Comparison of ENCODE assay signal across 1 cellular context in genomic region chr19:40398417-40399056, GRCh38.
A peak's percentile ranks its signal among the peaks of the same experiment; 100 is the strongest.
TF ChIP-seq lines count a peak whose summit lies in the region.

No MANE protein-coding gene starts in this region.

TF ChIP-seq in K562, 482 proteins besides CTCF, POLR2A, EP300 and RAD21 (continued from another document and continues in another):
- peak; percentile 65 for TF ChIP-seq HNRNPLL (IDR thresholded peaks at IDR 0.05; ENCODE audit: low read depth, low read length, poor library complexity, severe bottlenecking)
- TF ChIP-seq MGA (IDR thresholded peaks at IDR 0.05): no peak
- no peak for TF ChIP-seq CEBPZ (IDR thresholded peaks at IDR 0.05; ENCODE audit: borderline replicate concordance, low read depth, low read length)
- no peak; a peak in 2 of 4 replicates for TF ChIP-seq MNT (conservative IDR thresholded peaks at IDR 0.05)
- TF ChIP-seq NR3C1 (CRISPR knock-in tag; IDR thresholded peaks at IDR 0.05): peak; percentile 38; the same call in 1 of the 2 replicates
- TF ChIP-seq TRIM25 (IDR thresholded peaks at IDR 0.05; ENCODE audit: borderline replicate concordance): no peak
- no peak for TF ChIP-seq ZNF232 (CRISPR knock-in tag; IDR thresholded peaks at IDR 0.05)
- no peak for TF ChIP-seq CLOCK (CRISPR knock-in tag; IDR thresholded peaks at IDR 0.05; ENCODE audit: borderline replicate concordance)
- TF ChIP-seq MED1 (CRISPR knock-in tag; IDR thresholded peaks at IDR 0.05; ENCODE audit: borderline replicate concordance): no peak
- no peak for TF ChIP-seq ZBED1 (IDR thresholded peaks at IDR 0.05)
- TF ChIP-seq CXXC5 (CRISPR knock-in tag; IDR thresholded peaks at IDR 0.05): 0 out of 2 replicates have a peak, but pooled peaks have one; percentile 23
- peak; percentile 9 for TF ChIP-seq NEUROD1 (IDR thresholded peaks at IDR 0.05; ENCODE audit: borderline replicate concordance, low read depth, low read length, partially characterized antibody)
- peak; percentile 45 for TF ChIP-seq SAP30 (IDR thresholded peaks at IDR 0.05; ENCODE audit: borderline replicate concordance, insufficient read depth, low read depth, low read length, poor library complexity, severe bottlenecking)
- no peak for TF ChIP-seq FOXJ2 (tag; IDR thresholded peaks at IDR 0.05)
- TF ChIP-seq TRIM24 (IDR thresholded peaks at IDR 0.05): no peak
- peak; percentile 70 to 75 for TF ChIP-seq NRF1 (conservative IDR thresholded peaks at IDR 0.05 in 1 of 2, IDR thresholded peaks at IDR 0.05 in 1 of 2)
- no peak for TF ChIP-seq BDP1 (IDR thresholded peaks at IDR 0.05; ENCODE audit: insufficient read depth, insufficient read length)
- TF ChIP-seq MYC (IDR thresholded peaks at IDR 0.05; ENCODE audit: low read depth, low read length): no peak
- TF ChIP-seq MYC (CRISPR knock-in tag; IDR thresholded peaks at IDR 0.05; ENCODE audit: borderline replicate concordance, low read depth): 0 out of 2 replicates have a peak, but pooled peaks have one; percentile 36
- peak; percentile 83 for TF ChIP-seq L3MBTL2 (IDR thresholded peaks at IDR 0.05)
- TF ChIP-seq ZNF224 (CRISPR knock-in tag; IDR thresholded peaks at IDR 0.05): no peak
- no peak for TF ChIP-seq SMAD4 (CRISPR knock-in tag; conservative IDR thresholded peaks at IDR 0.05)
- no peak for TF ChIP-seq CEBPG (CRISPR knock-in tag; IDR thresholded peaks at IDR 0.05)
- TF ChIP-seq CEBPG (tag; conservative IDR thresholded peaks at IDR 0.05 in 1 of 2, IDR thresholded peaks at IDR 0.05 in 1 of 2): no peak
- TF ChIP-seq LCOR (CRISPR knock-in tag; IDR thresholded peaks at IDR 0.05): 0 out of 2 replicates have a peak, but pooled peaks have one; percentile 33
- TF ChIP-seq HMGN3 (IDR thresholded peaks at IDR 0.05; ENCODE audit: borderline replicate concordance, extremely low read depth, insufficient read length, low read depth, low read length): no peak
- 0 out of 2 replicates have a peak, but pooled peaks have one; percentile 18 for TF ChIP-seq RBFOX2 (IDR thresholded peaks at IDR 0.05; ENCODE audit: low read depth, low read length)
- no peak for TF ChIP-seq CBFA2T3 (IDR thresholded peaks at IDR 0.05)
- TF ChIP-seq ATF3 (IDR thresholded peaks at IDR 0.05): no peak
- no peak for TF ChIP-seq ATF3 (CRISPR knock-in tag; conservative IDR thresholded peaks at IDR 0.05)
- no peak for TF ChIP-seq GABPB1 (CRISPR knock-in tag; IDR thresholded peaks at IDR 0.05)
- no peak for TF ChIP-seq ZNF121 (CRISPR knock-in tag; conservative IDR thresholded peaks at IDR 0.05)
- no peak for TF ChIP-seq ESRRB (CRISPR knock-in tag; IDR thresholded peaks at IDR 0.05; ENCODE audit: borderline replicate concordance)
- 0 out of 2 replicates have a peak, but pooled peaks have one; percentile 42 for TF ChIP-seq RBM14 (IDR thresholded peaks at IDR 0.05; ENCODE audit: borderline replicate concordance, insufficient read depth, low read depth, low read length)
- TF ChIP-seq KHSRP (IDR thresholded peaks at IDR 0.05): no peak
- no peak for TF ChIP-seq ZZZ3 (IDR thresholded peaks at IDR 0.05)
- no peak for TF ChIP-seq SAFB (IDR thresholded peaks at IDR 0.05; ENCODE audit: borderline replicate concordance, low read depth, low read length)
